18 cellular contexts compared by ENCODE assay signal in genomic region chr11:37560346-37560745, GRCh38.
"Had no signal": no experiment of that assay in that cellular context is flagged by ENCODE, and none has a peak within 500 bp of the region (broad histone marks: within the 10 kb centered on the region; RNA-seq: fewer than 3 reads in every experiment).

No MANE protein-coding gene starts in this region.

- H3K27ac ChIP-seq: ascending aorta, colonic mucosa, epithelial cell of prostate, heart right ventricle, left lung, thyroid gland, WERI-Rb-1 had no signal

- DNase-seq: activated CD4-positive, alpha-beta T cell treated with anti-CD3 and anti-CD28 coated beads, Interleukin-2, amount 10 ng/mL, durations not matched to agents 7 days and 5 days; activated CD4-positive, CD25-positive, alpha-beta regulatory T cell treated with anti-CD3 and anti-CD28 coated beads, Interleukin-2, amount 50 U/mL, for 72 hours; activated T-cell treated with anti-CD3 and anti-CD28 coated beads, Interleukin-2, amount 50 U/mL, for 1 hour; colonic mucosa; endodermal cell; heart right ventricle; left lung; midbrain; natural killer cell; retina; stimulated activated CD4-positive, alpha-beta T cell treated with anti-CD3 and anti-CD28 coated beads, Interleukin-2, amount 100 ng/mL, for 48 hours; stimulated activated naive CD4-positive, alpha-beta T cell; T-cell; thyroid gland; WERI-Rb-1 had no signal

- H3K27me3 ChIP-seq: ascending aorta, colonic mucosa, heart right ventricle, left lung, thyroid gland had no signal

- ATAC-seq: activated naive CD4-positive, alpha-beta T cell treated with anti-CD3 and anti-CD28 coated beads, Interleukin-2, amount 50 U/mL, for 72 hours; heart right ventricle; left lung; natural killer cell; T-cell had no signal

- H3K4me1 ChIP-seq: ascending aorta, colonic mucosa, heart right ventricle, left lung, thyroid gland had no signal
